Comparison of ENCODE assay signal across 25 cellular contexts in genomic region chr7:39587393-39587792, GRCh38. TPM values are rescaled to one million over a fixed set of nuclear protein-coding genes. Genes with fewer than 3 reads are reported as not detected.
DNase-seq lines count a peak whose midpoint lies in the region; ATAC-seq and TF ChIP-seq lines count a peak whose summit lies in the region.
"Had no signal": no experiment of that assay in that cellular context is flagged by ENCODE, and none has a peak within 500 bp of the region (broad histone marks: within the 10 kb centered on the region; RNA-seq: fewer than 3 reads in every experiment).

No MANE protein-coding gene starts in this region.

- no peaks in the 10 kb centered on the region for H3K36me3 Mint-ChIP-seq in MCF 10A (ENCODE audit: insufficient read depth, unreplicated experiment)
- peaks cover 6% of the 10 kb centered on the region for H3K36me3 Mint-ChIP-seq in Calu3 (ENCODE audit: insufficient read depth, unreplicated experiment)
- H3K36me3 Mint-ChIP-seq: type B pancreatic cell had no signal

- H4K20me1 ChIP-seq in mammary epithelial cell (ENCODE audit: insufficient read depth, low read length), result no peaks in the 10 kb centered on the region
- H4K20me1 ChIP-seq: BLaER1 had no signal

- no peak for ATAC-seq in HG03378 (IDR thresholded peaks at IDR 0.05; ENCODE audit: unreplicated experiment)
- ATAC-seq: activated CD8-positive, alpha-beta memory T cell treated with anti-CD3 and anti-CD28 coated beads, Interleukin-2, amount 10 ng/mL, durations not matched to agents 7 days and 5 days; esophagus mucosa; left lung had no signal

- H3K9me3 Mint-ChIP-seq in MCF 10A (ENCODE audit: unreplicated experiment) (no peaks in the 10 kb centered on the region), Calu3 (ENCODE audit: low read depth, unreplicated experiment) (no peaks in the 10 kb centered on the region)
- H3K9me3 Mint-ChIP-seq: type B pancreatic cell had no signal

- H3K4me3 Mint-ChIP-seq in MCF 10A (ENCODE audit: unreplicated experiment) (no peak overlapping the region), Calu3 (ENCODE audit: low read depth, unreplicated experiment) (no peak overlapping the region)
- H3K4me3 Mint-ChIP-seq: activated CD8-positive, alpha-beta memory T cell treated with anti-CD3 and anti-CD28 coated beads, Interleukin-2, amount 10 ng/mL, durations not matched to agents 7 days and 5 days; H9; nephron progenitor cell; type B pancreatic cell had no signal

- no peak overlapping the region for H3K4me3 ChIP-seq in mammary epithelial cell (replicated peaks in 1 of 3; ENCODE audit: insufficient read depth in 1 of 3, low read depth in 2 of 3, low read length in 3 of 3)
- no peak overlapping the region for H3K4me3 ChIP-seq in SJSA1
- no peak overlapping the region for H3K4me3 ChIP-seq in foreskin fibroblast (ENCODE audit: low read depth in 1 of 2, low read length in 2 of 2)
- no peak overlapping the region for H3K4me3 ChIP-seq in colonic mucosa
- H3K4me3 ChIP-seq: BLaER1, left lung, PC-9, sigmoid colon had no signal

- dilution Hi-C loops in mammary epithelial cell (cut with HindIII; ENCODE audit: low sequenced_read_pairs), result no loop called here

- no peak for TF ChIP-seq CTCF in mammary epithelial cell (conservative IDR thresholded peaks at IDR 0.05 in 1 of 2, IDR thresholded peaks at IDR 0.05 in 1 of 2; ENCODE audit: extremely low read depth in 1 of 2, insufficient read depth in 1 of 2, low read depth in 1 of 2, low read length in 2 of 2)
- no peak for TF ChIP-seq CTCF in MCF 10A (IDR thresholded peaks at IDR 0.05; ENCODE audit: unreplicated experiment)
- TF ChIP-seq CTCF in foreskin fibroblast (IDR thresholded peaks at IDR 0.05; ENCODE audit: low read depth, low read length), result no peak
- no peak for TF ChIP-seq CTCF in Calu3 (IDR thresholded peaks at IDR 0.05; ENCODE audit: unreplicated experiment)
- no peak for TF ChIP-seq CTCF in colonic mucosa (IDR thresholded peaks at IDR 0.05)

- POLR2A ChIA-PET in MCF 10A (lab: Yijun Ruan, JAX), result interaction anchor here (1.8 kb wide), 1 partner anchor 37 kb away, joined by 4 read pairs; no protein-coding TSS in a partner anchor

- DNase-seq in mammary epithelial cell (peak; percentile 55), MCF 10A (ENCODE audit: unreplicated experiment) (no peak), SJSA1 (ENCODE audit: low read depth in 1 of 2, low spot score in 2 of 2) (peak; percentile 26 to 59), foreskin fibroblast (peak; percentile 45 to 64), Calu3 (no peak), colonic mucosa (no peak), iPS-NIHi11 (ENCODE audit: low spot score) (no peak)
- DNase-seq: activated CD4-positive, alpha-beta T cell treated with anti-CD3 and anti-CD28 coated beads for 48 hours; activated CD8-positive, alpha-beta memory T cell treated with anti-CD3 and anti-CD28 coated beads, Interleukin-2, amount 10 ng/mL, durations not matched to agents 7 days and 5 days; effector CD8-positive, alpha-beta T cell; H9; KBM-7; left lung; midbrain; NCI-H2081 treated with DMSO at 0.1 percent for 48 hours; NCI-H446 treated with DMSO at 0.1 percent for 48 hours; nephron progenitor cell; PC-9; posterior cingulate gyrus; sigmoid colon; T-helper 2 cell had no signal

- H3K4me1 Mint-ChIP-seq in MCF 10A (ENCODE audit: insufficient read depth, unreplicated experiment) (peaks cover 8% of the 10 kb centered on the region), Calu3 (ENCODE audit: low read depth, unreplicated experiment) (peaks cover 11% of the 10 kb centered on the region)

- H3K36me3 ChIP-seq in mammary epithelial cell (ENCODE audit: insufficient read depth, low read length), result no peaks in the 10 kb centered on the region
- H3K36me3 ChIP-seq in SJSA1, result no peaks in the 10 kb centered on the region
- no peaks in the 10 kb centered on the region for H3K36me3 ChIP-seq in colonic mucosa
- H3K36me3 ChIP-seq: BLaER1, left lung, sigmoid colon had no signal

- H3K9me3 ChIP-seq in mammary epithelial cell (replicated peaks; ENCODE audit: insufficient read depth, low read length), result no peaks in the 10 kb centered on the region
- no peaks in the 10 kb centered on the region for H3K9me3 ChIP-seq in SJSA1 (replicated peaks)
- no peaks in the 10 kb centered on the region for H3K9me3 ChIP-seq in colonic mucosa
- H3K9me3 ChIP-seq: BLaER1, left lung, sigmoid colon had no signal

- intact Hi-C loops in mammary epithelial cell (cut with micrococcal nuclease), result loop anchor here (10.0 kb wide), 1 partner anchor 267 kb away; no protein-coding TSS in a partner anchor
- intact Hi-C loops in MCF 10A (cut with micrococcal nuclease), result no loop called here
- intact Hi-C loops in Calu3 (cut with micrococcal nuclease; ENCODE audit: unreplicated experiment), result no loop called here
- intact Hi-C loops in colonic mucosa (cut with DNase I), result no loop called here

- no peaks in the 10 kb centered on the region for H3K27me3 ChIP-seq in mammary epithelial cell (ENCODE audit: insufficient read depth, low read length)
- no peaks in the 10 kb centered on the region for H3K27me3 ChIP-seq in SJSA1 (replicated peaks)
- no peaks in the 10 kb centered on the region for H3K27me3 ChIP-seq in colonic mucosa
- H3K27me3 ChIP-seq: BLaER1, left lung, sigmoid colon had no signal

- in situ Hi-C loops in mammary epithelial cell (cut with MboI; ENCODE audit: low sequenced_read_pairs in 2 of 2), result no loop called here

- H3K27ac Mint-ChIP-seq in MCF 10A (ENCODE audit: low read depth, unreplicated experiment) (no peak overlapping the region), Calu3 (ENCODE audit: unreplicated experiment) (no peak overlapping the region)
- H3K27ac Mint-ChIP-seq: activated CD8-positive, alpha-beta memory T cell treated with anti-CD3 and anti-CD28 coated beads, Interleukin-2, amount 10 ng/mL, durations not matched to agents 7 days and 5 days; H9; type B pancreatic cell had no signal

- BruUV-seq in mammary epithelial cell (replicated peaks; lab: Mats Ljungman, UMichigan) (no TSS peak), MCF 10A (replicated peaks; lab: Mats Ljungman, UMichigan) (no TSS peak), Calu3 (replicated peaks; lab: Mats Ljungman, UMichigan) (no TSS peak)

- CTCF ChIA-PET in mammary epithelial cell (lab: Charles Lee; ENCODE audit: low non-redundant PET), result no interaction called here
- CTCF ChIA-PET in MCF 10A (lab: Yijun Ruan, JAX), result interaction anchor here (0.6 kb wide), 1 partner anchor 19 kb away, joined by 4 read pairs; no protein-coding TSS in a partner anchor
- CTCF ChIA-PET in Calu3 (lab: Charles Lee), result no interaction called here

- no peaks in the 10 kb centered on the region for H3K79me2 ChIP-seq in mammary epithelial cell (ENCODE audit: insufficient read depth, low read length)

- no peak overlapping the region for H2AFZ ChIP-seq in mammary epithelial cell (ENCODE audit: low read depth, low read length)
- H2AFZ ChIP-seq: PC-9 had no signal

- H3K4me2 ChIP-seq in mammary epithelial cell (ENCODE audit: insufficient read depth, low read depth, low read length), result no peak overlapping the region
- H3K4me2 ChIP-seq: BLaER1, PC-9 had no signal

- H3K27ac ChIP-seq in mammary epithelial cell (ENCODE audit: insufficient read depth, low read depth, low read length) (no peak overlapping the region), SJSA1 (peak overlapping the region; percentile 33), colonic mucosa (no peak overlapping the region)
- H3K27ac ChIP-seq: BLaER1, PC-9, sigmoid colon had no signal

- peaks cover 12% of the 10 kb centered on the region for H3K4me1 ChIP-seq in mammary epithelial cell (ENCODE audit: insufficient read depth, low read length)
- peaks cover 38% of the 10 kb centered on the region for H3K4me1 ChIP-seq in SJSA1 (replicated peaks)
- H3K4me1 ChIP-seq in colonic mucosa, result no peaks in the 10 kb centered on the region
- H3K4me1 ChIP-seq: sigmoid colon had no signal

- no peaks in the 10 kb centered on the region for H3K27me3 Mint-ChIP-seq in MCF 10A (ENCODE audit: insufficient read depth, unreplicated experiment)
- H3K27me3 Mint-ChIP-seq in Calu3 (ENCODE audit: unreplicated experiment), result no peaks in the 10 kb centered on the region
- H3K27me3 Mint-ChIP-seq: activated CD8-positive, alpha-beta memory T cell treated with anti-CD3 and anti-CD28 coated beads, Interleukin-2, amount 10 ng/mL, durations not matched to agents 7 days and 5 days; type B pancreatic cell had no signal

- no peak overlapping the region for H3K9ac ChIP-seq in mammary epithelial cell (ENCODE audit: insufficient read depth, low read length)
- no peak overlapping the region for H3K9ac ChIP-seq in colonic mucosa (ENCODE audit: low read depth in 2 of 2, low read length in 2 of 2)
- H3K9ac ChIP-seq: BLaER1 had no signal

RNA-seq across cellular contexts. Expression of gene YAE1, which starts 21.2 kb away (rescaled TPM):
- 10 to 100 TPM; 22.7 to 23.1 TPM for total RNA-seq in mammary epithelial cell
- polyA plus RNA-seq in mammary epithelial cell, result 19.6 TPM
- polyA minus RNA-seq in mammary epithelial cell, result not detected
- 34.7 and 37.6 TPM in 2 replicates for total RNA-seq in MCF 10A (2022)
- 38.3 and 44.6 TPM in 2 replicates for total RNA-seq in SJSA1 (2014; rRNA removed; shearing (Covaris generic))
- total RNA-seq in Calu3 (2022), result 37.0 and 39.2 TPM in 2 replicates
- 10 to 100 TPM; 21.8 to 23.2 TPM for total RNA-seq in colonic mucosa

RNA-seq across cellular contexts. Expression of gene RALA, which starts 36.0 kb away (rescaled TPM):
- total RNA-seq in mammary epithelial cell (10 to 100 TPM; 15.2 to 51.7 TPM), MCF 10A (2022) (34.1 and 42.7 TPM in 2 replicates), Calu3 (2022) (58.1 and 64.8 TPM in 2 replicates), colonic mucosa (10 to 100 TPM; 47.8 to 55.6 TPM)
- polyA plus RNA-seq in mammary epithelial cell, result 25.5 TPM
- polyA minus RNA-seq in mammary epithelial cell, result 39.3 TPM
- total RNA-seq in SJSA1 (2014; rRNA removed; shearing (Covaris generic)), result 12.7 and 17.8 TPM in 2 replicates

Comparison
In these comparisons a context has a peak if more than half of its experiments do, and no peak if none do; other contexts are left out.
1. DNase-seq: peak in mammary epithelial cell (single experiment), SJSA1 (2 of 2) and foreskin fibroblast (2 of 2); none in MCF 10A (single experiment), Calu3 (single experiment), colonic mucosa (single experiment) and iPS-NIHi11 (single experiment).